Comparison of ENCODE assay signal across 15 cellular contexts in genomic region chr1:54421101-54421504, GRCh38. TPM values are rescaled to one million over a fixed set of nuclear protein-coding genes. Genes with fewer than 3 reads are reported as not detected.
DNase-seq lines count a peak whose midpoint lies in the region; ATAC-seq and TF ChIP-seq lines count a peak whose summit lies in the region.
"Had no signal": no experiment of that assay in that cellular context is flagged by ENCODE, and none has a peak within 500 bp of the region (broad histone marks: within the 10 kb centered on the region; RNA-seq: fewer than 3 reads in every experiment).

No MANE protein-coding gene starts in this region.

- H3K4me1 Mint-ChIP-seq in stimulated activated effector memory CD8-positive, alpha-beta T cell treated with anti-CD3 and anti-CD28 coated beads, Interleukin-12 subunit alpha, Interleukin-12 subunit beta, amount 100 ng/mL, for 72 hours = peaks cover 7% of the 10 kb centered on the region
- H3K4me1 Mint-ChIP-seq: activated T-helper 17 cell treated with anti-CD3 and anti-CD28 coated beads, Interleukin-2, amount 50 U/mL, for 72 hours; stimulated activated naive CD8-positive, alpha-beta T cell treated with anti-CD3 and anti-CD28 coated beads, Interleukin-15, amount 100 ng/mL, for 72 hours had no signal

- H3K27me3 ChIP-seq in prostate gland (replicated peaks; ENCODE audit: insufficient read depth) (no peaks in the 10 kb centered on the region), uterus (no peaks in the 10 kb centered on the region)

- H3K36me3 ChIP-seq in prostate gland = no peaks in the 10 kb centered on the region
- no peaks in the 10 kb centered on the region for H3K36me3 ChIP-seq in uterus

- no peaks in the 10 kb centered on the region for H3K36me3 Mint-ChIP-seq in stimulated activated effector memory CD8-positive, alpha-beta T cell treated with anti-CD3 and anti-CD28 coated beads, Interleukin-12 subunit alpha, Interleukin-12 subunit beta, amount 100 ng/mL, for 72 hours

- no peak for TF ChIP-seq CTCF in prostate gland (IDR thresholded peaks at IDR 0.05)
- no peak for TF ChIP-seq CTCF in uterus (IDR thresholded peaks at IDR 0.05)

- peak; percentile 85 for DNase-seq in Daoy (ENCODE audit: low read depth)
- DNase-seq in NCI-H69 (lab: John Stamatoyannopoulos, UW) = peak; percentile 31
- DNase-seq in epithelial cell of prostate (ENCODE audit: low read depth, low spot score) = peak; percentile 22
- DNase-seq in posterior vena cava (ENCODE audit: low spot score) = peak; percentile 31
- no peak for DNase-seq in stimulated activated effector memory CD8-positive, alpha-beta T cell treated with anti-CD3 and anti-CD28 coated beads, Interleukin-12 subunit alpha, Interleukin-12 subunit beta, amount 100 ng/mL, for 72 hours (ENCODE audit: low spot score in 2 of 2)
- no peak for DNase-seq in prostate gland (ENCODE audit: low spot score)
- no peak for DNase-seq in uterus
- DNase-seq: effector CD4-positive, alpha-beta T cell; GOT3; hippocampal formation; NCI-H1417 treated with DMSO at 0.1 percent for 48 hours; right cardiac atrium; stimulated activated naive CD8-positive, alpha-beta T cell treated with anti-CD3 and anti-CD28 coated beads, Interleukin-15, amount 100 ng/mL, for 72 hours had no signal

- no peaks in the 10 kb centered on the region for H3K4me1 ChIP-seq in prostate gland (replicated peaks)
- H3K4me1 ChIP-seq in uterus = no peaks in the 10 kb centered on the region

- TF ChIP-seq POLR2A in prostate gland (IDR thresholded peaks at IDR 0.05) (no peak), uterus (IDR thresholded peaks at IDR 0.05) (no peak)

- no peaks in the 10 kb centered on the region for H3K9me3 ChIP-seq in prostate gland
- H3K9me3 ChIP-seq in uterus = no peaks in the 10 kb centered on the region

- H3K9me3 Mint-ChIP-seq in stimulated activated effector memory CD8-positive, alpha-beta T cell treated with anti-CD3 and anti-CD28 coated beads, Interleukin-12 subunit alpha, Interleukin-12 subunit beta, amount 100 ng/mL, for 72 hours = no peaks in the 10 kb centered on the region
- H3K9me3 Mint-ChIP-seq: activated T-helper 17 cell treated with anti-CD3 and anti-CD28 coated beads, Interleukin-2, amount 50 U/mL, for 72 hours; stimulated activated naive CD8-positive, alpha-beta T cell treated with anti-CD3 and anti-CD28 coated beads, Interleukin-15, amount 100 ng/mL, for 72 hours had no signal

- intact Hi-C loops in posterior vena cava (cut with DNase I) = no loop called here
- intact Hi-C loops in prostate gland (cut with DNase I) = no loop called here
- intact Hi-C loops in uterus (cut with DNase I; ENCODE audit: low total_unique reads) = no loop called here

- H3K27ac Mint-ChIP-seq in stimulated activated effector memory CD8-positive, alpha-beta T cell treated with anti-CD3 and anti-CD28 coated beads, Interleukin-12 subunit alpha, Interleukin-12 subunit beta, amount 100 ng/mL, for 72 hours = no peak overlapping the region
- H3K27ac Mint-ChIP-seq: activated T-helper 17 cell treated with anti-CD3 and anti-CD28 coated beads, Interleukin-2, amount 50 U/mL, for 72 hours; stimulated activated naive CD8-positive, alpha-beta T cell treated with anti-CD3 and anti-CD28 coated beads, Interleukin-15, amount 100 ng/mL, for 72 hours had no signal

- 41% methylated on average over 4 of the region's 4 CpGs for WGBS in prostate gland

- H3K27ac ChIP-seq in epithelial cell of prostate = no peak overlapping the region
- no peak overlapping the region for H3K27ac ChIP-seq in prostate gland
- no peak overlapping the region for H3K27ac ChIP-seq in uterus

- H3K4me3 Mint-ChIP-seq in stimulated activated effector memory CD8-positive, alpha-beta T cell treated with anti-CD3 and anti-CD28 coated beads, Interleukin-12 subunit alpha, Interleukin-12 subunit beta, amount 100 ng/mL, for 72 hours = no peak overlapping the region
- H3K4me3 Mint-ChIP-seq: activated T-helper 17 cell treated with anti-CD3 and anti-CD28 coated beads, Interleukin-2, amount 50 U/mL, for 72 hours; stimulated activated naive CD8-positive, alpha-beta T cell treated with anti-CD3 and anti-CD28 coated beads, Interleukin-15, amount 100 ng/mL, for 72 hours had no signal

- H3K4me3 ChIP-seq in prostate gland (no peak overlapping the region), uterus (no peak overlapping the region)

- ATAC-seq in stimulated activated effector memory CD8-positive, alpha-beta T cell treated with anti-CD3 and anti-CD28 coated beads, Interleukin-12 subunit alpha, Interleukin-12 subunit beta, amount 100 ng/mL, for 72 hours = no peak
- no peak for ATAC-seq in HG02852 (IDR thresholded peaks at IDR 0.05; ENCODE audit: unreplicated experiment)
- ATAC-seq: activated T-helper 17 cell treated with anti-CD3 and anti-CD28 coated beads, Interleukin-2, amount 50 U/mL, for 72 hours; right cardiac atrium; stimulated activated naive CD8-positive, alpha-beta T cell treated with anti-CD3 and anti-CD28 coated beads, Interleukin-15, amount 100 ng/mL, for 72 hours had no signal

RNA-seq across cellular contexts. Expression of gene SSBP3, which starts 14.9 kb away (rescaled TPM):
- total RNA-seq in Daoy (2014; rRNA removed; shearing (Covaris generic)) = 20.8 and 21.2 TPM in 2 replicates
- total RNA-seq in posterior vena cava (10 to 100 TPM; 41.8 to 56.1 TPM), prostate gland (10 to 100 TPM; 45.0 to 94.4 TPM), uterus (100 to 1,000 TPM in 1 of 4 donors, 10 to 100 TPM in 3; 19.7 to 125 (median 31.4) TPM)

Comparison
In these comparisons a context has a peak if more than half of its experiments do, and no peak if none do; other contexts are left out.
1. DNase-seq: peak in Daoy (single experiment), NCI-H69 (single experiment), epithelial cell of prostate (single experiment) and posterior vena cava (single experiment); none in stimulated activated effector memory CD8-positive, alpha-beta T cell treated with anti-CD3 and anti-CD28 coated beads, Interleukin-12 subunit alpha, Interleukin-12 subunit beta, amount 100 ng/mL, for 72 hours (0 of 2), prostate gland (single experiment) and uterus (0 of 2).